In the genomic region with DNA sequence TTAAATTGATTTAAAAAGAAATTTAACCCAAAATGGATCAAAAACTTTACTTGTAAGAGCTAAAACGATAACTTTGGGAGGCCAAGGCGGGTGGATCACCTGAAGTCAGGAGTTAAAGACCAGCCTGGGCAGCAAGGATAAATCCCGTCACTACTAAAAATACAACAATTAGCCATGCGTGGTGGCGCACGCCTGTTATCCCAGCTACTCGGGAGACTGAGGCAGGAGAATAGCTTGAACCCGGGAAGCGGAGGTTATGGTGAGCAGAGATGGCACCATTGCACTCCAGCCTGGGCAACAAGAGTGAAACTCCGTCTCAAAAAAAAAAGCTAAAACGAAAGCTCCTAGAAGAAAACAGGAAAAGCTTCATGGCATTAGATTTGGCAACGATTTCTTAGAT, we compare ENCODE assay signal across 8 cellular contexts. TPM values are rescaled to one million over a fixed set of nuclear protein-coding genes. Genes with fewer than 3 reads are reported as not detected.
DNase-seq lines count a peak whose midpoint lies in the region; ATAC-seq and TF ChIP-seq lines count a peak whose summit lies in the region.
"Not testable (repeated sequence)": the region's sequence is repeated elsewhere in the genome, so short reads cannot be mapped to it uniquely, and the experiment has no call there.

No MANE protein-coding gene starts in this region.

- H3K4me1 Mint-ChIP-seq in activated T-cell treated with anti-CD3 and anti-CD28 coated beads, Interleukin-2, amount 50 U/mL, for 4 hours (ENCODE audit: low read depth), result peaks cover 29% of the 10 kb centered on the region
- H3K4me1 Mint-ChIP-seq in neural crest cell, result peaks cover 16% of the 10 kb centered on the region

- peak overlapping the region; percentile 80 for H3K27ac ChIP-seq in ACC112 (ENCODE audit: low read depth, low read length)
- peak overlapping the region; percentile 99 for H3K27ac ChIP-seq in Panc1 (ENCODE audit: low read length)
- H3K27ac ChIP-seq in colonic mucosa, result peak overlapping the region; percentile 96
- peak overlapping the region; percentile 95 for H3K27ac ChIP-seq in left ventricle myocardium inferior (replicated peaks)
- H3K27ac ChIP-seq in subcutaneous abdominal adipose tissue (ENCODE audit: low read depth, low read length), result peak overlapping the region; percentile 99

- not testable (repeated sequence) for H3K36me3 ChIP-seq in ACC112 (ENCODE audit: insufficient read depth, low read length); HAP-1 (replicated peaks); Panc1 (ENCODE audit: control insufficient read depth, insufficient read depth, low read length); colonic mucosa; left ventricle myocardium inferior; subcutaneous abdominal adipose tissue (ENCODE audit: control insufficient read depth in 5 of 5, insufficient read depth in 5 of 5, low read length in 5 of 5)

- not testable (repeated sequence) for H3K9me3 ChIP-seq in HAP-1; Panc1 (ENCODE audit: control insufficient read depth, insufficient read depth, low read depth, low read length); colonic mucosa; left ventricle myocardium inferior (replicated peaks); subcutaneous abdominal adipose tissue (ENCODE audit: control insufficient read depth in 5 of 5, low read length in 5 of 5)

- H3K79me2 ChIP-seq in ACC112 (ENCODE audit: control insufficient read depth, insufficient read depth, low read length, unreplicated experiment), result not testable (repeated sequence)

- peaks cover 13% of the 10 kb centered on the region for H3K4me1 ChIP-seq in ACC112 (ENCODE audit: control insufficient read depth, insufficient read depth, low read length, unreplicated experiment)
- H3K4me1 ChIP-seq in HAP-1, result peaks cover 21% of the 10 kb centered on the region
- H3K4me1 ChIP-seq in Panc1 (ENCODE audit: control insufficient read depth, insufficient read depth, low read length), result peaks cover 18% of the 10 kb centered on the region
- not testable (repeated sequence) for H3K4me1 ChIP-seq in colonic mucosa
- H3K4me1 ChIP-seq in left ventricle myocardium inferior, result peaks cover 43% of the 10 kb centered on the region
- peaks cover 2 to 48% (median 40%) of the 10 kb centered on the region in 5 donors for H3K4me1 ChIP-seq in subcutaneous abdominal adipose tissue (ENCODE audit: control insufficient read depth in 5 of 5, insufficient read depth in 5 of 5, low read length in 5 of 5)

- TF ChIP-seq CTCF in Panc1 (IDR thresholded peaks at IDR 0.05); colonic mucosa (IDR thresholded peaks at IDR 0.05); left ventricle myocardium inferior (IDR thresholded peaks at IDR 0.05; ENCODE audit: borderline replicate concordance); neural crest cell (conservative IDR thresholded peaks at IDR 0.05): not testable (repeated sequence)

- H3K27ac Mint-ChIP-seq in neural crest cell (ENCODE audit: unreplicated experiment), result not testable (repeated sequence)

- not testable (repeated sequence) for H3K27me3 ChIP-seq in ACC112 (ENCODE audit: insufficient read depth, low read length); HAP-1 (ENCODE audit: low read depth); Panc1 (ENCODE audit: control insufficient read depth, insufficient read depth, low read length); colonic mucosa; left ventricle myocardium inferior (ENCODE audit: low read depth); subcutaneous abdominal adipose tissue (ENCODE audit: control insufficient read depth in 5 of 5, insufficient read depth in 4 of 5, low read length in 5 of 5)

- not testable (repeated sequence) for ATAC-seq in Panc1; activated T-cell treated with anti-CD3 and anti-CD28 coated beads, Interleukin-2, amount 50 U/mL, for 4 hours

- BruUV-seq in Panc1 (replicated peaks; lab: Mats Ljungman, UMichigan), result not testable (repeated sequence)

- DNase-seq in HAP-1 (ENCODE audit: low spot score in 2 of 2); Panc1 (ENCODE audit: low read depth, low spot score); activated T-cell treated with anti-CD3 and anti-CD28 coated beads, Interleukin-2, amount 50 U/mL, for 4 hours; colonic mucosa; left ventricle myocardium inferior; neural crest cell (ENCODE audit: low read depth, low spot score): not testable (repeated sequence)

- POLR2A ChIA-PET in Panc1 (lab: Charles Lee), result interaction anchor here (0.6 to 1.2 kb wide), 2 partner anchors 10 to 40 kb away, joined by 3 read pairs; no protein-coding TSS in a partner anchor

- H3K4me3 Mint-ChIP-seq in activated T-cell treated with anti-CD3 and anti-CD28 coated beads, Interleukin-2, amount 50 U/mL, for 4 hours, result peak overlapping the region; percentile 98
- H3K4me3 Mint-ChIP-seq in neural crest cell, result peak overlapping the region; percentile 54

- in situ Hi-C loops in HAP-1 (cut with MboI; ENCODE audit: low sequenced_read_pairs); Panc1 (cut with HindIII; ENCODE audit: low pct_unique_long_range_greater_than_20kb, low sequenced_read_pairs): not testable (repeated sequence)

- peak overlapping the region in 1 of 2 donors; percentile 80 for H3K9ac ChIP-seq in colonic mucosa (ENCODE audit: low read depth in 2 of 2, low read length in 2 of 2)
- peak overlapping the region; percentile 64 to 89 (median 78) for H3K9ac ChIP-seq in subcutaneous abdominal adipose tissue (ENCODE audit: low read length in 5 of 5)

- intact Hi-C loops in Panc1 (cut with micrococcal nuclease; ENCODE audit: unreplicated experiment); colonic mucosa (cut with DNase I); left ventricle myocardium inferior (cut with micrococcal nuclease): not testable (repeated sequence)

- H3K27me3 Mint-ChIP-seq in activated T-cell treated with anti-CD3 and anti-CD28 coated beads, Interleukin-2, amount 50 U/mL, for 4 hours (ENCODE audit: low read depth); neural crest cell (ENCODE audit: low read depth): not testable (repeated sequence)

- H3K9me3 Mint-ChIP-seq in activated T-cell treated with anti-CD3 and anti-CD28 coated beads, Interleukin-2, amount 50 U/mL, for 4 hours; neural crest cell: not testable (repeated sequence)

- H3K36me3 Mint-ChIP-seq in activated T-cell treated with anti-CD3 and anti-CD28 coated beads, Interleukin-2, amount 50 U/mL, for 4 hours (ENCODE audit: insufficient read depth); neural crest cell (ENCODE audit: low read depth): not testable (repeated sequence)

- peak overlapping the region; percentile 97 for H2AFZ ChIP-seq in ACC112 (ENCODE audit: low read length, unreplicated experiment)

- H3K4me3 ChIP-seq in ACC112 (ENCODE audit: low read depth, low read length), result peak overlapping the region; percentile 78
- peak overlapping the region; percentile 55 for H3K4me3 ChIP-seq in HAP-1
- H3K4me3 ChIP-seq in Panc1 (ENCODE audit: low read depth in 2 of 2, low read length in 2 of 2), result peak overlapping the region; percentile 52 to 78
- H3K4me3 ChIP-seq in colonic mucosa, result peak overlapping the region; percentile 53
- peak overlapping the region; percentile 79 for H3K4me3 ChIP-seq in left ventricle myocardium inferior
- peak overlapping the region; percentile 66 to 84 (median 74) for H3K4me3 ChIP-seq in subcutaneous abdominal adipose tissue (ENCODE audit: low read depth in 1 of 5, low read length in 5 of 5)

- CTCF ChIA-PET in Panc1 (lab: Charles Lee), result not testable (repeated sequence)

RNA-seq across cellular contexts. Expression of a gene that starts 3.1 kb away (rescaled TPM):
- total RNA-seq in Panc1 (2021; ENCODE audit: unreplicated experiment) (5.3 TPM), colonic mucosa (10 to 100 TPM; 13.5 to 29.6 TPM), left ventricle myocardium inferior (12.7 TPM), neural crest cell (15.7 and 16.7 TPM in 2 replicates)
- 7.9 TPM for polyA plus RNA-seq in Panc1 (2012; ENCODE audit: insufficient read length)
- total RNA-seq in activated T-cell treated with anti-CD3 and anti-CD28 coated beads, Interleukin-2, amount 50 U/mL, for 4 hours, result 10 to 100 TPM; 39.9 to 43.6 (median 40.0) TPM

RNA-seq across cellular contexts. Expression of a gene that starts 5.8 kb away (rescaled TPM):
- total RNA-seq in Panc1 (2021; ENCODE audit: unreplicated experiment) (84.4 TPM), colonic mucosa (10 to 100 TPM; 60.7 to 74.5 TPM), left ventricle myocardium inferior (21.9 TPM), neural crest cell (65.4 and 73.8 TPM in 2 replicates)
- polyA plus RNA-seq in Panc1 (2012; ENCODE audit: insufficient read length), result 124 TPM
- total RNA-seq in activated T-cell treated with anti-CD3 and anti-CD28 coated beads, Interleukin-2, amount 50 U/mL, for 4 hours, result 10 to 100 TPM; 63.4 to 70.5 (median 68.0) TPM

RNA-seq across cellular contexts. Expression of a gene that starts 25.4 kb away (rescaled TPM):
- total RNA-seq in Panc1 (2021; ENCODE audit: unreplicated experiment) (23.6 TPM), colonic mucosa (10 to 100 TPM; 14.8 to 33.0 TPM), left ventricle myocardium inferior (10.9 TPM), neural crest cell (20.6 and 20.9 TPM in 2 replicates)
- polyA plus RNA-seq in Panc1 (2012; ENCODE audit: insufficient read length), result 28.6 TPM
- 10 to 100 TPM; 11.1 to 18.4 (median 13.1) TPM for total RNA-seq in activated T-cell treated with anti-CD3 and anti-CD28 coated beads, Interleukin-2, amount 50 U/mL, for 4 hours

RNA-seq across cellular contexts. Expression of a gene that starts 26.1 kb away (rescaled TPM):
- total RNA-seq in Panc1 (2021; ENCODE audit: unreplicated experiment) (77.2 TPM), colonic mucosa (10 to 100 TPM; 34.2 to 66.4 TPM), left ventricle myocardium inferior (95.4 TPM), neural crest cell (78.0 and 81.6 TPM in 2 replicates)
- 102 TPM for polyA plus RNA-seq in Panc1 (2012; ENCODE audit: insufficient read length)
- total RNA-seq in activated T-cell treated with anti-CD3 and anti-CD28 coated beads, Interleukin-2, amount 50 U/mL, for 4 hours, result 100 to 1,000 TPM in 2 of 3 donors, 10 to 100 TPM in 1; 93.2 to 124 (median 122) TPM

RNA-seq across cellular contexts. Expression of a gene that starts 44.9 kb away (rescaled TPM):
- 0.64 TPM for total RNA-seq in Panc1 (2021; ENCODE audit: unreplicated experiment)
- 0.30 TPM for polyA plus RNA-seq in Panc1 (2012; ENCODE audit: insufficient read length)
- 1 to 10 TPM; 3.6 to 8.1 (median 5.8) TPM for total RNA-seq in activated T-cell treated with anti-CD3 and anti-CD28 coated beads, Interleukin-2, amount 50 U/mL, for 4 hours
- total RNA-seq in colonic mucosa, result 1 to 10 TPM; 6.5 to 8.8 TPM
- 11.9 TPM for total RNA-seq in left ventricle myocardium inferior
- 2.8 TPM in 2 replicates for total RNA-seq in neural crest cell
